ENCODE assay signal across 7 cellular contexts in the genomic region with DNA sequence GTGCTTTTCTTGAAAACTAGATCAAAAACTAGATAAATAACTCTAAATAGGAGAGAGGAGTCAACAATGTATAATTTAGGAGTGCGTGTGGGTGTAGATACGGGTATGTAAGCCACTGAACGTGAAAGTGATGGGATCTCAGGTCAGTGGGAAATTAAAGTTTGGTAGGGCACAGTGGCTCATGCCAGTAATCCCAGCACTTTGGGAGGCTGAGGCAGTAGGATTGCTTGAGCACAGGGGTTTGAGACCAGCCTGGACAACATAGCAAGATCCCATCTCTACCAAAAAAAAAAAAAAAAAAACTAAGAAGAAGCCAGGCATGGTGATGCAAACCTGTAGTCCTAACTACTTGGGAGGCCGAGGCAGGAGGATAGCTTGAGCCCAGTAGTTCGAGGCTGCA.
"Had no signal": no experiment of that assay in that cellular context is flagged by ENCODE, and none has a peak within 500 bp of the region (broad histone marks: within the 10 kb centered on the region; RNA-seq: fewer than 3 reads in every experiment).

No MANE protein-coding gene starts in this region.

- H3K27ac Mint-ChIP-seq: IgD-negative memory B cell had no signal

- H3K27ac ChIP-seq: HL-60 had no signal

- H3K4me3 Mint-ChIP-seq: IgD-negative memory B cell had no signal

- FAIRE-seq: HepG2, HTR-8/SVneo had no signal

- ATAC-seq: HepG2 had no signal

- H3K4me1 Mint-ChIP-seq: IgD-negative memory B cell had no signal

- DNase-seq: IMR-90, KBM-7, KG1 had no signal
